Comparison of ENCODE assay signal across 1 cellular context in the genomic region with DNA sequence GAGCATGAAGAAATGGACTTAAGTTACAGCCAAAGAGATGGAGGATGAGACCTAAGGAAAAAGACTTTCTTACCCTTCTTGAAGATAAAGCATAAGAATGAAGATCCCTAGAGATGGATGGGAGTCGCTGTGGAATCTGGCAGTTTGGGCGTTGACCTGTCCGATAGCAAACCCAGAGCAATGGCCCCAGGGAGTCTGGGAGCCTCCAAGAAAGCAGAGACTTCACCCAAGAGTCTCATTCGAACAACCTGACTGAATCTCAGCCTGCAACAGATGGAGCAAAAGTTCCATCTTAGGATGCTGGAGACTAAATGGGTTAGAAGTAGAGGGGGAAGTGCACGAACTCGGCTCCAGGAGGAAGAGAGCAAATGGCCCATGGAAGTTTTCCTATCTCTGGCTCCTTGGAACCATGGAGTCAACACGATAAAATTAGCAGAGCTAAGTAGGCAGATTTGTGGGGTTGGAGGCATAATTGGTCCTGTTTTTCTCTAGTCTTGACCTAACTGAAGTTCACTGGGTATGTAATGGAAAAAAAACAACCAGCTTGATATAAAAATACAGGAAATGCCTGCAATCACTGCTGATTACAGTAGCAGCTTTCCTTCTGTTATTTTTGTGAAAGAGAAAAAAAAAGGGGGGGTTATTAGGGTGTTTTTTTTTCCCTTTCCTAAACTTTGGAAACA.
TF ChIP-seq lines count a peak whose summit lies in the region.

No MANE protein-coding gene starts in this region.

TF ChIP-seq in liver, 16 proteins besides CTCF, POLR2A, EP300 and RAD21 (continued from another document):
- TF ChIP-seq, protein P1, sequence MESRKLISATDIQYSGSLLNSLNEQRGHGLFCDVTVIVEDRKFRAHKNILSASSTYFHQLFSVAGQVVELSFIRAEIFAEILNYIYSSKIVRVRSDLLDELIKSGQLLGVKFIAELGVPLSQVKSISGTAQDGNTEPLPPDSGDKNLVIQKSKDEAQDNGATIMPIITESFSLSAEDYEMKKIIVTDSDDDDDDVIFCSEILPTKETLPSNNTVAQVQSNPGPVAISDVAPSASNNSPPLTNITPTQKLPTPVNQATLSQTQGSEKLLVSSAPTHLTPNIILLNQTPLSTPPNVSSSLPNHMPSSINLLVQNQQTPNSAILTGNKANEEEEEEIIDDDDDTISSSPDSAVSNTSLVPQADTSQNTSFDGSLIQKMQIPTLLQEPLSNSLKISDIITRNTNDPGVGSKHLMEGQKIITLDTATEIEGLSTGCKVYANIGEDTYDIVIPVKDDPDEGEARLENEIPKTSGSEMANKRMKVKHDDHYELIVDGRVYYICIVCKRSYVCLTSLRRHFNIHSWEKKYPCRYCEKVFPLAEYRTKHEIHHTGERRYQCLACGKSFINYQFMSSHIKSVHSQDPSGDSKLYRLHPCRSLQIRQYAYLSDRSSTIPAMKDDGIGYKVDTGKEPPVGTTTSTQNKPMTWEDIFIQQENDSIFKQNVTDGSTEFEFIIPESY (IDR thresholded peaks at IDR 0.05) = no peak
- TF ChIP-seq SP1 (IDR thresholded peaks at IDR 0.05) (peak; percentile 61), GABPA (IDR thresholded peaks at IDR 0.05 in 1 of 2, conservative IDR thresholded peaks at IDR 0.05 in 1 of 2) (peak in 1 of 2 donors; percentile 17), NR2F2 (IDR thresholded peaks at IDR 0.05) (peak; percentile 91), FOXA1 (IDR thresholded peaks at IDR 0.05) (no peak)
